19 cellular contexts compared by ENCODE assay signal in the genomic region with DNA sequence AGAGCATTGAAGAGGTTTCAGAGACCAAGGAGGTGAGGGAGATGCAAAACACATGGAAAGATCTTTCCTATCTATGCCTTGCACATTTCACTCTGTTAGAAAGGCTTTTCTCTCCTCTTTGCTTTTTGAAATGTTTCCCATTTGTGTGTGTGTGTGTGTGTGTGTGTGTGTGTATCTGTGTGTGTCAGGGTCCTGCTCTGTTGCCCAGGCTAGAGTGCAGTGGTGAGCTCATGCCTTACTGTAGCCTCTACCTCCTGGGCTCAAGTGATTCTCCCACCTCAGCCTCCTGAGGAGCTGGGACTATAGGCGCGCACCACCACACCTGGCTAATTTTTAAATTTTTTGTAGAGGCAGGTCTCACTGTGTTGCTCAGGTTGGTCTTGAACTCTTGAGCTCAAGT.
"Had no signal": no experiment of that assay in that cellular context is flagged by ENCODE, and none has a peak within 500 bp of the region (broad histone marks: within the 10 kb centered on the region; RNA-seq: fewer than 3 reads in every experiment).

No MANE protein-coding gene starts in this region.

- ATAC-seq: gastroesophageal sphincter, heart left ventricle, left cardiac atrium, left lung, left ventricle myocardium superior, lower lobe of right lung, mucosa of descending colon had no signal

- H3K27ac Mint-ChIP-seq: mesothelial cell of epicardium, naive B cell had no signal

- H3K4me3 ChIP-seq: coronary artery, dorsolateral prefrontal cortex, esophagus muscularis mucosa, gastroesophageal sphincter, heart left ventricle, hepatocyte, left lung, lower lobe of right lung, mucosa of descending colon had no signal

- H3K27ac ChIP-seq: coronary artery, dorsolateral prefrontal cortex, esophagus muscularis mucosa, foreskin keratinocyte, gastroesophageal sphincter, heart left ventricle, hepatocyte, left lung, lower lobe of right lung had no signal

- H3K4me1 ChIP-seq: foreskin keratinocyte, left lung, lower lobe of right lung had no signal

- H3K4me3 Mint-ChIP-seq: mesothelial cell of epicardium, naive B cell had no signal

- H3K9me3 Mint-ChIP-seq: mesothelial cell of epicardium, naive B cell had no signal

- H3K9me3 ChIP-seq: esophagus muscularis mucosa, gastroesophageal sphincter, heart left ventricle, left lung, lower lobe of right lung, mucosa of descending colon had no signal

- H3K4me1 Mint-ChIP-seq: naive B cell had no signal

- H3K36me3 ChIP-seq: esophagus muscularis mucosa, gastroesophageal sphincter, heart left ventricle, left lung, lower lobe of right lung had no signal

- H3K27me3 Mint-ChIP-seq: naive B cell had no signal

- H3K36me3 Mint-ChIP-seq: mesothelial cell of epicardium, naive B cell had no signal

- DNase-seq: dermis blood vessel endothelial cell; dorsolateral prefrontal cortex; effector CD4-positive, alpha-beta T cell; effector memory CD4-positive, alpha-beta T cell; heart left ventricle; hypothalamus; left cardiac atrium; left lung; left ventricle myocardium superior; lower lobe of right lung; mesenchymal stem cell; mucosa of descending colon; naive B cell had no signal
